13 cellular contexts compared by ENCODE assay signal in genomic region chr17:41530062-41531048, GRCh38. TPM values are rescaled to one million over a fixed set of nuclear protein-coding genes. Genes with fewer than 3 reads are reported as not detected.
DNase-seq lines count a peak whose midpoint lies in the region; ATAC-seq and TF ChIP-seq lines count a peak whose summit lies in the region.
"Had no signal": no experiment of that assay in that cellular context is flagged by ENCODE, and none has a peak within 500 bp of the region (broad histone marks: within the 10 kb centered on the region; RNA-seq: fewer than 3 reads in every experiment).

No MANE protein-coding gene starts in this region.

- H4K5ac ChIP-seq in IMR-90 (ENCODE audit: low read depth, low read length) = peak overlapping the region; percentile 7; the same call in 1 of the 2 replicates

- peak overlapping the region; percentile 13; the same call in 1 of the 2 replicates for H3K18ac ChIP-seq in IMR-90 (ENCODE audit: low read depth, low read length)

- H3K23ac ChIP-seq in IMR-90 (ENCODE audit: low read depth, low read length) = peak overlapping the region; percentile 33; the same call in 1 of the 2 replicates

- no peak overlapping the region for H3K56ac ChIP-seq in IMR-90 (ENCODE audit: extremely low read depth, insufficient read depth, low read length)

- H3K9ac ChIP-seq in IMR-90 (ENCODE audit: low read depth, low read length) = no peak overlapping the region
- H3K9ac ChIP-seq in mucosa of rectum (ENCODE audit: low read depth in 1 of 2, low read length in 2 of 2) = peak overlapping the region in 1 of 2 donors; percentile 99

- peak overlapping the region; percentile 86 for H2AK9ac ChIP-seq in IMR-90 (replicated peaks; ENCODE audit: low read depth, low read length, poor library complexity)

- peak overlapping the region; percentile 59; the same call in 1 of the 2 replicates for H4K91ac ChIP-seq in IMR-90 (ENCODE audit: insufficient read depth, low read depth, low read length)

- CTCF ChIA-PET in IMR-90 (lab: Yijun Ruan, JAX) = interaction anchor here (0.5 to 1.6 kb wide), 4 partner anchors 9 to 1684 kb away, joined by 3 to 5 read pairs (median 3); no protein-coding TSS in a partner anchor

- peak overlapping the region; percentile 75 for H3K4ac ChIP-seq in IMR-90 (ENCODE audit: low read depth, low read length)

- peaks cover 2% of the 10 kb centered on the region; the same call in 1 of the 2 replicates for H3K27me3 ChIP-seq in IMR-90 (ENCODE audit: control insufficient read depth, insufficient read depth, low read length)
- peaks cover 7 to 11% of the 10 kb centered on the region in 2 donors for H3K27me3 ChIP-seq in mucosa of rectum (ENCODE audit: control insufficient read depth in 2 of 2, insufficient read depth in 2 of 2, low read length in 2 of 2)

- peak overlapping the region; percentile 78 for H3K14ac ChIP-seq in IMR-90 (replicated peaks; ENCODE audit: low read depth, low read length)

- no peaks in the 10 kb centered on the region for H4K20me1 ChIP-seq in IMR-90 (ENCODE audit: insufficient read depth, low read length)

- H3K4me1 ChIP-seq in IMR-90 (ENCODE audit: control insufficient read depth, insufficient read depth, low read length) (peaks cover 11% of the 10 kb centered on the region), mucosa of rectum (ENCODE audit: control insufficient read depth in 2 of 2, insufficient read depth in 2 of 2, low read length in 2 of 2) (peaks cover 13 to 27% of the 10 kb centered on the region in 2 donors)

- dilution Hi-C loops in IMR-90 (cut with HindIII; ENCODE audit: low sequenced_read_pairs, unreplicated experiment) = no loop called here

- peak overlapping the region; percentile 34 for H2BK5ac ChIP-seq in IMR-90 (ENCODE audit: low read depth, low read length, poor library complexity, severe bottlenecking)

- H2AK5ac ChIP-seq in IMR-90 (ENCODE audit: low read depth, low read length) = peak overlapping the region; percentile 88

- peak overlapping the region; percentile 83 for H2BK120ac ChIP-seq in IMR-90 (ENCODE audit: low read depth, low read length)

- H3K36me3 ChIP-seq in IMR-90 (ENCODE audit: control insufficient read depth, insufficient read depth, low read length) = no peaks in the 10 kb centered on the region
- peaks cover 0 to under 1% of the 10 kb centered on the region in 2 donors for H3K36me3 ChIP-seq in mucosa of rectum (ENCODE audit: control insufficient read depth in 2 of 2, insufficient read depth in 2 of 2, low read length in 2 of 2)

- no peak overlapping the region for H3K4me2 ChIP-seq in IMR-90 (ENCODE audit: low read depth, low read length)

- ATAC-seq in IMR-90 (ENCODE audit: low read depth) = peak; percentile 96
- ATAC-seq in GM21737 (IDR thresholded peaks at IDR 0.05; ENCODE audit: unreplicated experiment) = no peak
- ATAC-seq: stimulated activated naive B cell treated with anti-CD40 and anti-IgM and Interleukin-4, amounts not matched to agents 10 μg/mL and 1 μg/mL and 100 μg/mL, for 72 hours had no signal

- POLR2A ChIA-PET in IMR-90 (lab: Charles Lee; ENCODE audit: unreplicated experiment) = no interaction called here

- H2AFZ ChIP-seq in IMR-90 (replicated peaks; ENCODE audit: low read length, poor library complexity) = peak overlapping the region; percentile 83

- H3K9me1 ChIP-seq in IMR-90 (ENCODE audit: insufficient read depth, low read length) = peaks cover 17% of the 10 kb centered on the region

- BruUV-seq in IMR-90 (replicated peaks; lab: Mats Ljungman, UMichigan) = no TSS peak

- intact Hi-C loops in IMR-90 (cut with micrococcal nuclease) = no loop called here

- no CpG with 5 or more reads among the region's 8 CpGs for WGBS in IMR-90 (ENCODE audit: extremely low coverage in 2 of 2, insufficient read length in 1 of 2), 2 experiments

- H4K8ac ChIP-seq in IMR-90 (ENCODE audit: low read depth in 2 of 2, low read length in 2 of 2) = peak overlapping the region in 1 of 2 experiments; percentile 84; a peak in 2 of 4 replicates

- no peak for TF ChIP-seq RAD21 in IMR-90 (IDR thresholded peaks at IDR 0.05; ENCODE audit: low read length)

- no peak overlapping the region for H3K4me3 ChIP-seq in AG09309 (ENCODE audit: control insufficient read depth, low read depth, low read length)
- no peak overlapping the region for H3K4me3 ChIP-seq in IMR-90 (ENCODE audit: insufficient read depth, low read depth, low read length)
- no peak overlapping the region for H3K4me3 ChIP-seq in choroid plexus epithelial cell (ENCODE audit: low read depth, low read length)
- H3K4me3 ChIP-seq in mucosa of rectum (ENCODE audit: low read length in 2 of 2) = peak overlapping the region in 1 of 2 donors; percentile 6

- H3K9me3 ChIP-seq in IMR-90 (ENCODE audit: control insufficient read depth, insufficient read depth, low read length) = no peaks in the 10 kb centered on the region
- H3K9me3 ChIP-seq in mucosa of rectum (ENCODE audit: control insufficient read depth in 2 of 2, low read length in 2 of 2) = no peaks in the 10 kb centered on the region

- in situ Hi-C loops in IMR-90 (cut with MboI; ENCODE audit: low sequenced_read_pairs) = no loop called here

- H2BK20ac ChIP-seq in IMR-90 (ENCODE audit: low read depth, low read length) = peak overlapping the region; percentile 78

- DNase-seq in AG09309 (ENCODE audit: low read depth) = peak; percentile 77
- peak; percentile 93 for DNase-seq in IMR-90
- DNase-seq in choroid plexus epithelial cell (ENCODE audit: low read depth) = peak; percentile 89
- DNase-seq in activated T-cell treated with anti-CD3 and anti-CD28 coated beads, Interleukin-2, amount 50 U/mL, for 48 hours = no peak
- no peak for DNase-seq in NCI-H2107 treated with DMSO at 0.1 percent for 48 hours (lab: John Stamatoyannopoulos, UW; ENCODE audit: unreplicated experiment)
- DNase-seq in foreskin melanocyte = no peak
- DNase-seq: DMS79; NCI-H1105 treated with DMSO at 0.1 percent for 48 hours; stimulated activated naive B cell treated with anti-CD40 and anti-IgM and Interleukin-4, amounts not matched to agents 10 μg/mL and 1 μg/mL and 100 μg/mL, for 72 hours had no signal

- no peaks in the 10 kb centered on the region for H3K79me1 ChIP-seq in IMR-90 (ENCODE audit: low read depth in 1 of 2, low read length in 2 of 2)

- no peak for TF ChIP-seq POLR2A in IMR-90 (IDR thresholded peaks at IDR 0.05; ENCODE audit: low read depth, low read length)

- peak overlapping the region; percentile 77; the same call in 2 of the 3 replicates for H2BK15ac ChIP-seq in IMR-90 (ENCODE audit: low read depth, low read length)

- H3K27ac ChIP-seq in IMR-90 (ENCODE audit: insufficient read depth, low read length) (no peak overlapping the region), mucosa of rectum (ENCODE audit: low read depth in 2 of 2, low read length in 2 of 2) (peak overlapping the region; percentile 92 to 97)

- TF ChIP-seq CTCF in AG09309 (IDR thresholded peaks at IDR 0.05; ENCODE audit: control insufficient read depth, insufficient read depth, low read depth, low read length, missing control alignments) (no peak), IMR-90 (conservative IDR thresholded peaks at IDR 0.05; ENCODE audit: low read depth, low read length) (no peak), choroid plexus epithelial cell (conservative IDR thresholded peaks at IDR 0.05; ENCODE audit: low read depth, low read length) (no peak)

TF ChIP-seq in IMR-90, 13 proteins besides CTCF, POLR2A, EP300 and RAD21:
- TF ChIP-seq RFX5 (IDR thresholded peaks at IDR 0.05; ENCODE audit: low read depth, low read length) = peak; percentile 64; the same call in 1 of the 2 replicates
- no peak for TF ChIP-seq MXI1 (IDR thresholded peaks at IDR 0.05; ENCODE audit: borderline replicate concordance, low read depth, low read length)
- TF ChIP-seq USF2 (IDR thresholded peaks at IDR 0.05; ENCODE audit: low read depth, low read length) = peak; percentile 28; the same call in 1 of the 2 replicates
- peak; percentile 87 for TF ChIP-seq FOS (IDR thresholded peaks at IDR 0.05; ENCODE audit: low read depth, low read length)
- TF ChIP-seq BHLHE40 (IDR thresholded peaks at IDR 0.05; ENCODE audit: low read depth, low read length) = peak; percentile 28; the same call in 1 of the 2 replicates

RNA-seq across cellular contexts. Expression of gene KRT19, which starts 2.2 kb away (rescaled TPM):
- total RNA-seq in IMR-90 (2012; rRNA removed) = 14.7 and 18.1 TPM in 2 replicates
- polyA plus RNA-seq in IMR-90 (2012; rRNA removed) = 12.0 and 12.5 TPM in 2 replicates
- 12.7 and 12.8 TPM in 2 replicates for polyA plus RNA-seq in IMR-90 (2012; cell fraction: cytosol; rRNA removed)
- 5.0 and 8.4 TPM in 2 replicates for polyA plus RNA-seq in IMR-90 (2012; cell fraction: nucleus; rRNA removed; ENCODE audit: low replicate concordance)

RNA-seq across cellular contexts. Expression of gene KRT15, which starts 11.7 kb away (rescaled TPM):
- total RNA-seq in IMR-90 (2012; rRNA removed) = 2.9 and 3.6 TPM in 2 replicates
- polyA plus RNA-seq in IMR-90 (2012; rRNA removed) = 5.3 and 7.6 TPM in 2 replicates
- polyA plus RNA-seq in IMR-90 (2012; cell fraction: cytosol; rRNA removed) = 3.4 and 3.7 TPM in 2 replicates
- polyA plus RNA-seq in IMR-90 (2012; cell fraction: nucleus; rRNA removed; ENCODE audit: low replicate concordance) = 17.3 and 18.6 TPM in 2 replicates
- total RNA-seq: chondrocyte had no signal

RNA-seq across cellular contexts. Expression of gene KRT13, which starts 24.9 kb away (rescaled TPM):
- 0.18 and 0.28 TPM in 2 replicates for total RNA-seq in IMR-90 (2012; rRNA removed)
- 0.56 and 0.60 TPM in 2 replicates for polyA plus RNA-seq in IMR-90 (2012; rRNA removed)
- 0.42 and 0.44 TPM in 2 replicates for polyA plus RNA-seq in IMR-90 (2012; cell fraction: cytosol; rRNA removed)
- 0.61 and 0.87 TPM in 2 replicates for polyA plus RNA-seq in IMR-90 (2012; cell fraction: nucleus; rRNA removed; ENCODE audit: low replicate concordance)
- total RNA-seq: chondrocyte had no signal
- polyA plus RNA-seq: neural cell had no signal

RNA-seq across cellular contexts. Expression of gene KRT36, which starts 40.6 kb away (rescaled TPM):
- not detected in 2 replicates for total RNA-seq in IMR-90 (2012; rRNA removed)
- not detected in 2 replicates for polyA plus RNA-seq in IMR-90 (2012; rRNA removed)
- 0.03 TPM in 1 of 2 replicates, not detected in the other for polyA plus RNA-seq in IMR-90 (2012; cell fraction: cytosol; rRNA removed)
- not detected in 2 replicates for polyA plus RNA-seq in IMR-90 (2012; cell fraction: nucleus; rRNA removed; ENCODE audit: low replicate concordance)
- total RNA-seq: chondrocyte had no signal
- polyA plus RNA-seq: neural cell had no signal

RNA-seq across cellular contexts. Expression of gene KRT9, which starts 41.5 kb away (rescaled TPM):
- total RNA-seq in IMR-90 (2012; rRNA removed) = not detected in 2 replicates
- not detected in 2 replicates for polyA plus RNA-seq in IMR-90 (2012; rRNA removed)
- not detected in 2 replicates for polyA plus RNA-seq in IMR-90 (2012; cell fraction: cytosol; rRNA removed)
- not detected in 2 replicates for polyA plus RNA-seq in IMR-90 (2012; cell fraction: nucleus; rRNA removed; ENCODE audit: low replicate concordance)
- total RNA-seq: chondrocyte had no signal
- polyA plus RNA-seq: neural cell had no signal

Comparison
In these comparisons a context has a peak if more than half of its experiments do, and no peak if none do; other contexts are left out.
1. DNase-seq: peak in AG09309 (single experiment), IMR-90 (single experiment) and choroid plexus epithelial cell (single experiment); none in activated T-cell treated with anti-CD3 and anti-CD28 coated beads, Interleukin-2, amount 50 U/mL, for 48 hours (0 of 2), NCI-H2107 treated with DMSO at 0.1 percent for 48 hours (single experiment) and foreskin melanocyte (single experiment).